Comparison of ENCODE assay signal across 1 cellular context in genomic region chr2:105769504-105769903, GRCh38.
TF ChIP-seq lines count a peak whose summit lies in the region.

No MANE protein-coding gene starts in this region.

TF ChIP-seq in HepG2, 621 proteins besides CTCF, POLR2A, EP300 and RAD21 (continued from another document):
- TF ChIP-seq ZNF142 (CRISPR knock-in tag; IDR thresholded peaks at IDR 0.05) (no peak), AHDC1 (CRISPR knock-in tag; IDR thresholded peaks at IDR 0.05; ENCODE audit: borderline replicate concordance) (no peak), KAT8 (CRISPR knock-in tag; IDR thresholded peaks at IDR 0.05) (no peak), ZC3H13 (CRISPR knock-in tag; IDR thresholded peaks at IDR 0.05) (no peak), YEATS2 (CRISPR knock-in tag; IDR thresholded peaks at IDR 0.05; ENCODE audit: borderline replicate concordance) (no peak), MXI1 (IDR thresholded peaks at IDR 0.05; ENCODE audit: borderline replicate concordance, low read depth, low read length) (no peak), ZNF367 (CRISPR knock-in tag; IDR thresholded peaks at IDR 0.05; ENCODE audit: borderline replicate concordance) (no peak), SAP130 (CRISPR knock-in tag; IDR thresholded peaks at IDR 0.05; ENCODE audit: low read depth) (no peak), ZNF282 (IDR thresholded peaks at IDR 0.05; ENCODE audit: partially characterized antibody) (no peak), HOXA3 (CRISPR knock-in tag; IDR thresholded peaks at IDR 0.05) (no peak)
